In genomic region chr17:34644941-34645550, GRCh38 we compare ENCODE assay signal across 27 cellular contexts.
"Had no signal": no experiment of that assay in that cellular context is flagged by ENCODE, and none has a peak within 500 bp of the region (broad histone marks: within the 10 kb centered on the region; RNA-seq: fewer than 3 reads in every experiment).

No MANE protein-coding gene starts in this region.

- H3K4me3 ChIP-seq: dorsolateral prefrontal cortex, hepatocyte, sigmoid colon, upper lobe of right lung had no signal

- H3K9ac ChIP-seq: parathyroid adenoma had no signal

- H3K27me3 ChIP-seq: brain microvascular endothelial cell, foreskin keratinocyte, hepatocyte had no signal

- FAIRE-seq: colon, islet of Langerhans had no signal

- ATAC-seq: activated naive CD8-positive, alpha-beta T cell treated with anti-CD3 and anti-CD28 coated beads, Interleukin-2, amount 50 U/mL, for 24 hours; foreskin keratinocyte; left cardiac atrium; naive thymus-derived CD8-positive, alpha-beta T cell; stimulated activated memory B cell treated with anti-CD40 and anti-IgM and Interleukin-4, amounts not matched to agents 10 μg/mL and 1 μg/mL and 100 μg/mL, for 72 hours; upper lobe of right lung had no signal

- DNase-seq: activated CD4-positive, alpha-beta T cell treated with anti-CD3 and anti-CD28 coated beads, Interleukin-2, amount 50 U/mL, for 1 hour; activated CD4-positive, CD25-positive, alpha-beta regulatory T cell treated with anti-CD3 and anti-CD28 coated beads, Interleukin-2, amount 50 U/mL, for 72 hours; activated CD8-positive, alpha-beta memory T cell treated with anti-CD3 and anti-CD28 coated beads, Interleukin-2, amount 50 U/mL, for 4 hours; activated effector memory CD4-positive, alpha-beta T cell treated with Interleukin-2 at 50 U/mL for 16 hours; activated naive CD4-positive, alpha-beta T cell treated with anti-CD3 and anti-CD28 coated beads, Interleukin-2, amount 10 ng/mL, durations not matched to agents 7 days and 5 days; activated naive CD8-positive, alpha-beta T cell treated with anti-CD3 and anti-CD28 coated beads, Interleukin-2, amount 50 U/mL, for 24 hours; activated T-cell treated with anti-CD3 and anti-CD28 coated beads, Interleukin-2, amount 50 U/mL, for 48 hours; anterior cingulate cortex; brain microvascular endothelial cell; central memory CD4-positive, alpha-beta T cell; dorsolateral prefrontal cortex; endodermal cell; foreskin keratinocyte; left cardiac atrium; mesendoderm; naive thymus-derived CD8-positive, alpha-beta T cell; sigmoid colon; stimulated activated CD4-positive, alpha-beta T cell treated with anti-CD3 and anti-CD28 coated beads, Interleukin-4, amount 100 ng/mL, for 4 hours; T1000; upper lobe of right lung had no signal

- H3K36me3 ChIP-seq: brain microvascular endothelial cell, neutrophil, sigmoid colon, upper lobe of right lung had no signal

- H3K4me2 ChIP-seq: hepatocyte had no signal

- H3K27ac ChIP-seq: brain microvascular endothelial cell, dorsolateral prefrontal cortex, epithelial cell of prostate, foreskin keratinocyte, hepatocyte, neutrophil, parathyroid adenoma, sigmoid colon, upper lobe of right lung had no signal

- H3K4me1 ChIP-seq: foreskin keratinocyte, parathyroid adenoma, sigmoid colon, upper lobe of right lung had no signal

- H2AFZ ChIP-seq: hepatocyte, parathyroid adenoma had no signal

- H3K9me3 ChIP-seq: neutrophil, sigmoid colon, upper lobe of right lung had no signal
